Comparison of ENCODE assay signal across 12 cellular contexts in the genomic region with DNA sequence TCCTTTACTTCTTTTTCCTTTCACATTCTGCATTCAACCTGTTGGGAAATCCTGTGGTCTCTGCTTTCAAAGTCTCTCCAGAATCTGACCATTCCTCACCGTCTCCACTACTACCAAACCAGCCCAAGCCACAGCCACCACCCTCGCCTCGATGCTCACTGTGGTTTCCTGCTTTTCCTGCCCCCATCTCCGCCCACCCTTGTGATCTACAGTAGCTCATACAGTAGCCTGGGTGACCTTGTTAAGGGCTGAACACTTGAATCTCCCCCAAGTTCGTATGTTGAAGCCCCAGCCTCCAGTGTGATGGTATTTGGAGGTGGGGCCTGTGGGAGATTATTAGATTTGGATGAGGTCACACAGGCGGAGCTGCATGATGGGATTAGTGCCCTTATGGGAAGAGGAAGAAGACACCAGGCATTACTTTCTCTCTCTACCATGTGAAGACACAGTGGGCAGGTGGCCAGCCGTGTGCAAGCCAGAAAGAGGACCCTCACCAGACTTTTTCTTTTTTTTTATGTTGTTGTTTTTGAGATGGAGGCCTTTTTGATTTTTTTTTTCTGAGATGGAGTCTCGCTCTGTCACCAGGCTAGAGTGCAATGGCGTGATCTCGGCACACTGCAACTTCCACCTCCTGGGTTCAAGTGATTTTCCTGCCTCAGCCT.
DNase-seq lines count a peak whose midpoint lies in the region; ATAC-seq and TF ChIP-seq lines count a peak whose summit lies in the region.
"Had no signal": no experiment of that assay in that cellular context is flagged by ENCODE, and none has a peak within 500 bp of the region (broad histone marks: within the 10 kb centered on the region; RNA-seq: fewer than 3 reads in every experiment).

No MANE protein-coding gene starts in this region.

- TF ChIP-seq CTCF in tibial nerve (IDR thresholded peaks at IDR 0.05): no peak

- no peak for TF ChIP-seq POLR2A in tibial nerve (IDR thresholded peaks at IDR 0.05)

- no peaks in the 10 kb centered on the region for H3K36me3 Mint-ChIP-seq in IgD-negative memory B cell
- no peaks in the 10 kb centered on the region for H3K36me3 Mint-ChIP-seq in activated CD4-positive, alpha-beta memory T cell treated with anti-CD3 and anti-CD28 coated beads, Interleukin-2, amount 10 ng/mL, durations not matched to agents 7 days and 5 days (ENCODE audit: low read depth)
- peaks cover 0 to 9% (median 0%) of the 10 kb centered on the region in 5 donors for H3K36me3 Mint-ChIP-seq in naive thymus-derived CD4-positive, alpha-beta T cell

- DNase-seq in NK-92 treated with Interleukin-12 subunit alpha and Interleukin-12 subunit beta, amount 100 ng/mL, for 24 hours (lab: John Stamatoyannopoulos, UW): peak; percentile 57
- DNase-seq in NK-92 (lab: John Stamatoyannopoulos, UW; ENCODE audit: unreplicated experiment): no peak
- DNase-seq in activated CD4-positive, alpha-beta memory T cell treated with anti-CD3 and anti-CD28 coated beads, Interleukin-2, amount 10 ng/mL, durations not matched to agents 7 days and 5 days: peak; percentile 23
- DNase-seq in naive thymus-derived CD4-positive, alpha-beta T cell: no peak
- DNase-seq in tibial nerve (ENCODE audit: low spot score in 2 of 2): no peak
- no peak for DNase-seq in activated effector memory CD4-positive, alpha-beta T cell treated with Interleukin-2 at 50 U/mL for 16 hours
- DNase-seq: DMS79, NCI-H1048 had no signal

- no peak overlapping the region for H3K27ac ChIP-seq in naive thymus-derived CD4-positive, alpha-beta T cell (ENCODE audit: low read depth, low read length)
- no peak overlapping the region for H3K27ac ChIP-seq in tibial nerve
- H3K27ac ChIP-seq: neutrophil had no signal

- WGBS in tibial nerve, 2 donors: 77 to 79% methylated on average over 10 of the region's 10 CpGs

- H3K4me3 ChIP-seq in naive thymus-derived CD4-positive, alpha-beta T cell (ENCODE audit: low read length): no peak overlapping the region
- H3K4me3 ChIP-seq in tibial nerve: no peak overlapping the region
- H3K4me3 ChIP-seq: GM23338 had no signal

- intact Hi-C loops in naive thymus-derived CD4-positive, alpha-beta T cell (cut with micrococcal nuclease): loop anchor here in 1 of 2 donors (5.0 kb wide), 2 partner anchors 874 to 959 kb away; no protein-coding TSS in a partner anchor

- peak overlapping the region in 1 of 3 donors; percentile 10 for H3K27ac Mint-ChIP-seq in IgD-negative memory B cell
- no peak overlapping the region for H3K27ac Mint-ChIP-seq in activated CD4-positive, alpha-beta memory T cell treated with anti-CD3 and anti-CD28 coated beads, Interleukin-2, amount 10 ng/mL, durations not matched to agents 7 days and 5 days
- no peak overlapping the region for H3K27ac Mint-ChIP-seq in naive thymus-derived CD4-positive, alpha-beta T cell
- H3K27ac Mint-ChIP-seq: GM23338 had no signal

- H3K4me3 Mint-ChIP-seq in IgD-negative memory B cell: peak overlapping the region in 3 of 4 donors; percentile 38 to 74 (median 47)
- H3K4me3 Mint-ChIP-seq in activated CD4-positive, alpha-beta memory T cell treated with anti-CD3 and anti-CD28 coated beads, Interleukin-2, amount 10 ng/mL, durations not matched to agents 7 days and 5 days: no peak overlapping the region
- no peak overlapping the region for H3K4me3 Mint-ChIP-seq in naive thymus-derived CD4-positive, alpha-beta T cell
- H3K4me3 Mint-ChIP-seq: GM23338 had no signal

- peaks cover 7% of the 10 kb centered on the region for H3K27me3 Mint-ChIP-seq in IgD-negative memory B cell
- H3K27me3 Mint-ChIP-seq in activated CD4-positive, alpha-beta memory T cell treated with anti-CD3 and anti-CD28 coated beads, Interleukin-2, amount 10 ng/mL, durations not matched to agents 7 days and 5 days: peaks cover 35% of the 10 kb centered on the region
- H3K27me3 Mint-ChIP-seq in naive thymus-derived CD4-positive, alpha-beta T cell: peaks cover 25 to 47% (median 37%) of the 10 kb centered on the region in 5 donors

- H3K4me1 Mint-ChIP-seq in IgD-negative memory B cell: peaks cover 0 to 8% (median 7%) of the 10 kb centered on the region in 3 donors
- H3K4me1 Mint-ChIP-seq in activated CD4-positive, alpha-beta memory T cell treated with anti-CD3 and anti-CD28 coated beads, Interleukin-2, amount 10 ng/mL, durations not matched to agents 7 days and 5 days: peaks cover 16% of the 10 kb centered on the region
- H3K4me1 Mint-ChIP-seq in naive thymus-derived CD4-positive, alpha-beta T cell: peaks cover 0 to 8% (median 7%) of the 10 kb centered on the region in 7 donors
- H3K4me1 Mint-ChIP-seq: GM23338 had no signal

- TF ChIP-seq EP300 in tibial nerve (IDR thresholded peaks at IDR 0.05): no peak

- no peaks in the 10 kb centered on the region for H3K36me3 ChIP-seq in naive thymus-derived CD4-positive, alpha-beta T cell (ENCODE audit: control insufficient read depth in 2 of 3, insufficient read depth in 3 of 3, low read length in 3 of 3)
- H3K36me3 ChIP-seq in tibial nerve: no peaks in the 10 kb centered on the region
- H3K36me3 ChIP-seq: neutrophil had no signal

- ATAC-seq in naive thymus-derived CD4-positive, alpha-beta T cell: peak; percentile 46
- no peak for ATAC-seq in HG03439 (IDR thresholded peaks at IDR 0.05; ENCODE audit: unreplicated experiment)
- ATAC-seq: GM23338 had no signal

- CTCF ChIA-PET in activated CD4-positive, alpha-beta memory T cell treated with anti-CD3 and anti-CD28 coated beads, Interleukin-2, amount 10 ng/mL, durations not matched to agents 7 days and 5 days (lab: Charles Lee): interaction anchor here (0.8 to 1.3 kb wide), 3 partner anchors 9 to 307 kb away, joined by 3 to 5 read pairs (median 4); no protein-coding TSS in a partner anchor
- CTCF ChIA-PET in naive thymus-derived CD4-positive, alpha-beta T cell (lab: Charles Lee): no interaction called here

- H3K27me3 ChIP-seq in naive thymus-derived CD4-positive, alpha-beta T cell (ENCODE audit: control insufficient read depth in 2 of 2, insufficient read depth in 2 of 2, low read length in 2 of 2): no peaks in the 10 kb centered on the region
- H3K27me3 ChIP-seq in tibial nerve: no peaks in the 10 kb centered on the region

- peaks cover 0 to 6% (median 2%) of the 10 kb centered on the region in 3 donors for H3K9me3 Mint-ChIP-seq in IgD-negative memory B cell
- H3K9me3 Mint-ChIP-seq in activated CD4-positive, alpha-beta memory T cell treated with anti-CD3 and anti-CD28 coated beads, Interleukin-2, amount 10 ng/mL, durations not matched to agents 7 days and 5 days: peaks cover 7% of the 10 kb centered on the region
- H3K9me3 Mint-ChIP-seq in naive thymus-derived CD4-positive, alpha-beta T cell: peaks cover 0 to 12% (median 5%) of the 10 kb centered on the region in 11 donors

- POLR2A ChIA-PET in activated CD4-positive, alpha-beta memory T cell treated with anti-CD3 and anti-CD28 coated beads, Interleukin-2, amount 10 ng/mL, durations not matched to agents 7 days and 5 days (lab: Charles Lee): no interaction called here
- POLR2A ChIA-PET in naive thymus-derived CD4-positive, alpha-beta T cell (lab: Charles Lee): no interaction called here

- H3K9me3 ChIP-seq in naive thymus-derived CD4-positive, alpha-beta T cell (ENCODE audit: control insufficient read depth in 2 of 3, low read length in 3 of 3): no peaks in the 10 kb centered on the region
- H3K9me3 ChIP-seq in tibial nerve: no peaks in the 10 kb centered on the region
- H3K9me3 ChIP-seq: neutrophil had no signal

- no peaks in the 10 kb centered on the region for H3K4me1 ChIP-seq in naive thymus-derived CD4-positive, alpha-beta T cell (ENCODE audit: control insufficient read depth in 2 of 2, insufficient read depth in 2 of 2, low read length in 2 of 2)
- peaks cover 0 to 10% (median 4%) of the 10 kb centered on the region in 4 donors for H3K4me1 ChIP-seq in tibial nerve

Comparison
In these comparisons a context has a peak if more than half of its experiments do, and no peak if none do; other contexts are left out.
1. DNase-seq: peak in NK-92 treated with Interleukin-12 subunit alpha and Interleukin-12 subunit beta, amount 100 ng/mL, for 24 hours (single experiment) and activated CD4-positive, alpha-beta memory T cell treated with anti-CD3 and anti-CD28 coated beads, Interleukin-2, amount 10 ng/mL, durations not matched to agents 7 days and 5 days (single experiment); none in NK-92 (single experiment), naive thymus-derived CD4-positive, alpha-beta T cell (0 of 9), tibial nerve (0 of 2) and activated effector memory CD4-positive, alpha-beta T cell treated with Interleukin-2 at 50 U/mL for 16 hours (single experiment).
2. H3K4me3 Mint-ChIP-seq: peak in IgD-negative memory B cell (3 of 4); none in activated CD4-positive, alpha-beta memory T cell treated with anti-CD3 and anti-CD28 coated beads, Interleukin-2, amount 10 ng/mL, durations not matched to agents 7 days and 5 days (single experiment) and naive thymus-derived CD4-positive, alpha-beta T cell (0 of 10).